In genomic region chr18:62788111-62788510, GRCh38 we compare ENCODE assay signal across 18 cellular contexts.
DNase-seq lines count a peak whose midpoint lies in the region; ATAC-seq and TF ChIP-seq lines count a peak whose summit lies in the region.
"Had no signal": no experiment of that assay in that cellular context is flagged by ENCODE, and none has a peak within 500 bp of the region (broad histone marks: within the 10 kb centered on the region; RNA-seq: fewer than 3 reads in every experiment).

No MANE protein-coding gene starts in this region.

- H3K27ac ChIP-seq in PC-3 (ENCODE audit: low read length) (no peak overlapping the region), urinary bladder (ENCODE audit: low read depth) (peak overlapping the region; percentile 23)
- H3K27ac ChIP-seq: heart right ventricle, parathyroid adenoma, right lobe of liver, tibial artery had no signal

- CTCF ChIA-PET in PC-3 (lab: Charles Lee) = no interaction called here

- H3K9ac ChIP-seq in PC-3 (ENCODE audit: low read length) = no peak overlapping the region
- H3K9ac ChIP-seq: parathyroid adenoma had no signal

- no peak overlapping the region for H3K4me2 ChIP-seq in PC-3 (ENCODE audit: low read length)

- H3K9me3 ChIP-seq in PC-3 (ENCODE audit: low read length) = no peaks in the 10 kb centered on the region
- H3K9me3 ChIP-seq: heart right ventricle, right lobe of liver, tibial artery had no signal

- no peaks in the 10 kb centered on the region for H3K36me3 ChIP-seq in PC-3 (ENCODE audit: low read depth, low read length)
- no peaks in the 10 kb centered on the region for H3K36me3 ChIP-seq in urinary bladder (ENCODE audit: insufficient read depth)
- H3K36me3 ChIP-seq: heart right ventricle, right lobe of liver, tibial artery had no signal

- no peak for TF ChIP-seq CTCF in PC-3 (conservative IDR thresholded peaks at IDR 0.05; ENCODE audit: low read depth, low read length)

- H3K79me2 ChIP-seq in PC-3 (ENCODE audit: low read length) = peaks cover 89% of the 10 kb centered on the region

- ATAC-seq in PC-3 = peak; percentile 21; the same call in 1 of the 2 replicates
- ATAC-seq: activated CD4-positive, alpha-beta T cell treated with anti-CD3 and anti-CD28 coated beads for 36 hours; heart right ventricle; K562; right lobe of liver; stimulated activated effector memory CD8-positive, alpha-beta T cell treated with anti-CD3 and anti-CD28 coated beads, Interleukin-12 subunit alpha, Interleukin-12 subunit beta, amount 100 ng/mL, for 72 hours had no signal

- POLR2A ChIA-PET in PC-3 (lab: Charles Lee; ENCODE audit: unreplicated experiment) = no interaction called here

- no peaks in the 10 kb centered on the region for H3F3A ChIP-seq in PC-3 (ENCODE audit: low read length, unreplicated experiment)

- intact Hi-C loops in PC-3 (cut with micrococcal nuclease) = no loop called here

- BruUV-seq in PC-3 (replicated peaks; lab: Mats Ljungman, UMichigan) = no TSS peak

- H3K9me2 ChIP-seq in PC-3 (replicated peaks; ENCODE audit: low read length) = no peaks in the 10 kb centered on the region

- no peaks in the 10 kb centered on the region for H3K27me3 ChIP-seq in PC-3 (ENCODE audit: low read length)
- H3K27me3 ChIP-seq: heart right ventricle, right lobe of liver, tibial artery had no signal

- no peak overlapping the region for H2AFZ ChIP-seq in PC-3 (ENCODE audit: low read length)
- H2AFZ ChIP-seq: parathyroid adenoma had no signal

- peak; percentile 13 to 61 (median 25) for DNase-seq in NCI-H1417 (lab: John Stamatoyannopoulos, UW)
- DNase-seq in NCI-H1417 treated with DMSO at 0.1 percent for 48 hours (lab: John Stamatoyannopoulos, UW) = no peak
- no peak for DNase-seq in PC-3
- peak; percentile 59 for DNase-seq in islet precursor cell
- no peak for DNase-seq in NCI-H2196 (lab: John Stamatoyannopoulos, UW; ENCODE audit: unreplicated experiment)
- no peak for DNase-seq in glomerular visceral epithelial cell (ENCODE audit: extremely low spot score)
- DNase-seq in KBM-7 = no peak
- DNase-seq: activated CD4-positive, alpha-beta T cell treated with anti-CD3 and anti-CD28 coated beads for 36 hours; H7; heart right ventricle; NCI-H1048; right lobe of liver; RPMI8226; tibial artery had no signal

- in situ Hi-C loops in KBM-7 (cut with MboI; ENCODE audit: low pct_unique_long_range_greater_than_20kb, low sequenced_read_pairs) = no loop called here

- 97% methylated on average over 3 of the region's 3 CpGs for WGBS in urinary bladder

- peaks cover 16% of the 10 kb centered on the region for H3K4me1 ChIP-seq in PC-3 (ENCODE audit: insufficient read depth, low read length)
- H3K4me1 ChIP-seq in urinary bladder (ENCODE audit: insufficient read depth) = peaks cover 2% of the 10 kb centered on the region

- 0 out of 2 replicates have a peak, but pooled peaks cover 4% of the 10 kb centered on the region for H4K20me1 ChIP-seq in PC-3 (ENCODE audit: low read length)

- H3K4me3 ChIP-seq in PC-3 (ENCODE audit: low read length) (no peak overlapping the region), urinary bladder (ENCODE audit: low read depth, low read length) (no peak overlapping the region)
- H3K4me3 ChIP-seq: heart right ventricle, K562, right lobe of liver, tibial artery had no signal

Comparison
In these comparisons a context has a peak if more than half of its experiments do, and no peak if none do; other contexts are left out.
1. DNase-seq: peak in NCI-H1417 (3 of 3) and islet precursor cell (single experiment); none in NCI-H1417 treated with DMSO at 0.1 percent for 48 hours (single experiment), PC-3 (single experiment), NCI-H2196 (single experiment), glomerular visceral epithelial cell (single experiment) and KBM-7 (single experiment).